In genomic region chr11:76756341-76756771, GRCh38 we compare ENCODE assay signal across 22 cellular contexts. TPM values are rescaled to one million over a fixed set of nuclear protein-coding genes. Genes with fewer than 3 reads are reported as not detected.
DNase-seq lines count a peak whose midpoint lies in the region; ATAC-seq, FAIRE-seq and TF ChIP-seq lines count a peak whose summit lies in the region.
"Had no signal": no experiment of that assay in that cellular context is flagged by ENCODE, and none has a peak within 500 bp of the region (broad histone marks: within the 10 kb centered on the region; RNA-seq: fewer than 3 reads in every experiment).

No MANE protein-coding gene starts in this region.

- no peaks in the 10 kb centered on the region for H3K9me3 ChIP-seq in BE2C
- H3K9me3 ChIP-seq: BLaER1 had no signal

- H3K4me3 ChIP-seq in BE2C (ENCODE audit: low read depth, low read length) = no peak overlapping the region
- H3K4me3 ChIP-seq: BLaER1, GM12878, GM23248 had no signal

- ATAC-seq in activated T-cell treated with anti-CD3 and anti-CD28 coated beads, Interleukin-2, amount 50 U/mL, for 72 hours (replicated peaks in 1 of 2) = no peak
- ATAC-seq: GM12878, Panc1 had no signal

- no peaks in the 10 kb centered on the region for H3K27me3 Mint-ChIP-seq in activated T-cell treated with anti-CD3 and anti-CD28 coated beads, Interleukin-2, amount 50 U/mL, for 24 hours
- H3K27me3 Mint-ChIP-seq in activated T-cell treated with anti-CD3 and anti-CD28 coated beads, Interleukin-2, amount 50 U/mL, for 72 hours (ENCODE audit: low read depth) = peaks cover 5% of the 10 kb centered on the region

- H3K4me3 Mint-ChIP-seq in activated T-cell treated with anti-CD3 and anti-CD28 coated beads, Interleukin-2, amount 50 U/mL, for 24 hours = no peak overlapping the region
- H3K4me3 Mint-ChIP-seq in activated T-cell treated with anti-CD3 and anti-CD28 coated beads, Interleukin-2, amount 50 U/mL, for 72 hours = no peak overlapping the region
- H3K4me3 Mint-ChIP-seq: CD8-positive, alpha-beta memory T cell; T-helper 2 cell treated with Interferon-gamma antibody and Interleukin-4, amounts not matched to agents 5 μg/mL and 100 μg/mL, for 36 hours had no signal

- FAIRE-seq in D721Med (lab: Jason Lieb, UNC) = no peak
- FAIRE-seq: GM12878, GM19239 had no signal

- H3K4me1 ChIP-seq in BE2C = no peaks in the 10 kb centered on the region
- H3K4me1 ChIP-seq: BLaER1 had no signal

- H3K36me3 ChIP-seq in BE2C = no peaks in the 10 kb centered on the region
- H3K36me3 ChIP-seq: BLaER1 had no signal

- peak; percentile 66 for DNase-seq in BE2C
- DNase-seq in DMS 273 (lab: John Stamatoyannopoulos, UW; ENCODE audit: unreplicated experiment) = peak; percentile 61
- DNase-seq in NCI-H446 treated with DMSO at 0.1 percent for 48 hours (lab: John Stamatoyannopoulos, UW) = peak; percentile 40
- DNase-seq in left kidney (ENCODE audit: low read depth, low spot score) = peak; percentile 69
- DNase-seq in D721Med (ENCODE audit: insufficient read length, low spot score) = no peak
- DNase-seq in activated T-cell treated with anti-CD3 and anti-CD28 coated beads, Interleukin-2, amount 50 U/mL, for 24 hours = no peak
- DNase-seq in activated T-cell treated with anti-CD3 and anti-CD28 coated beads, Interleukin-2, amount 50 U/mL, for 72 hours = no peak
- DNase-seq in putamen (ENCODE audit: low spot score) = no peak
- DNase-seq: CD8-positive, alpha-beta memory T cell; DMS53; GM23248; KBM-7; NCI-H1048; NCI-H187 treated with DMSO at 0.1 percent for 48 hours; NCI-H526; SHP77 treated with DMSO at 0.1 percent for 48 hours; SW 1271 had no signal

- H3K27me3 ChIP-seq in BE2C = no peaks in the 10 kb centered on the region
- H3K27me3 ChIP-seq: BLaER1 had no signal

- no peak for TF ChIP-seq CTCF in BE2C (IDR thresholded peaks at IDR 0.05; ENCODE audit: low read depth, low read length)
- TF ChIP-seq CTCF in D721Med (IDR thresholded peaks at IDR 0.05; ENCODE audit: insufficient read depth, missing control alignments) = no peak

- no peak overlapping the region for H3K27ac Mint-ChIP-seq in activated T-cell treated with anti-CD3 and anti-CD28 coated beads, Interleukin-2, amount 50 U/mL, for 24 hours
- no peak overlapping the region for H3K27ac Mint-ChIP-seq in activated T-cell treated with anti-CD3 and anti-CD28 coated beads, Interleukin-2, amount 50 U/mL, for 72 hours
- H3K27ac Mint-ChIP-seq: T-helper 2 cell treated with Interferon-gamma antibody and Interleukin-4, amounts not matched to agents 5 μg/mL and 100 μg/mL, for 36 hours had no signal

- no peaks in the 10 kb centered on the region for H3K4me1 Mint-ChIP-seq in activated T-cell treated with anti-CD3 and anti-CD28 coated beads, Interleukin-2, amount 50 U/mL, for 24 hours (ENCODE audit: low read depth)
- H3K4me1 Mint-ChIP-seq in activated T-cell treated with anti-CD3 and anti-CD28 coated beads, Interleukin-2, amount 50 U/mL, for 72 hours (ENCODE audit: low read depth) = no peaks in the 10 kb centered on the region
- H3K4me1 Mint-ChIP-seq: CD8-positive, alpha-beta memory T cell had no signal

- H3K36me3 Mint-ChIP-seq in activated T-cell treated with anti-CD3 and anti-CD28 coated beads, Interleukin-2, amount 50 U/mL, for 24 hours (ENCODE audit: low read depth) = no peaks in the 10 kb centered on the region
- no peaks in the 10 kb centered on the region for H3K36me3 Mint-ChIP-seq in activated T-cell treated with anti-CD3 and anti-CD28 coated beads, Interleukin-2, amount 50 U/mL, for 72 hours (ENCODE audit: insufficient read depth in 2 of 2)
- H3K36me3 Mint-ChIP-seq: CD8-positive, alpha-beta memory T cell had no signal

- no peaks in the 10 kb centered on the region for H3K9me3 Mint-ChIP-seq in activated T-cell treated with anti-CD3 and anti-CD28 coated beads, Interleukin-2, amount 50 U/mL, for 24 hours
- no peaks in the 10 kb centered on the region for H3K9me3 Mint-ChIP-seq in activated T-cell treated with anti-CD3 and anti-CD28 coated beads, Interleukin-2, amount 50 U/mL, for 72 hours
- H3K9me3 Mint-ChIP-seq: CD8-positive, alpha-beta memory T cell; T-helper 2 cell treated with Interferon-gamma antibody and Interleukin-4, amounts not matched to agents 5 μg/mL and 100 μg/mL, for 36 hours had no signal

RNA-seq across cellular contexts. Expression of gene TSKU, which starts 26.8 kb away (rescaled TPM):
- polyA plus RNA-seq in BE2C (2012; ENCODE audit: insufficient read depth, insufficient read length, low read depth) = 20.1 TPM
- total RNA-seq in activated T-cell treated with anti-CD3 and anti-CD28 coated beads, Interleukin-2, amount 50 U/mL, for 72 hours = 1 to 10 TPM; 1.4 to 3.6 TPM
- polyA plus RNA-seq: CD8-positive, alpha-beta memory T cell had no signal

Comparison
In these comparisons a context has a peak if more than half of its experiments do, and no peak if none do; other contexts are left out.
1. DNase-seq: peak in BE2C (single experiment), DMS 273 (single experiment), NCI-H446 treated with DMSO at 0.1 percent for 48 hours (single experiment) and left kidney (single experiment); none in D721Med (single experiment), activated T-cell treated with anti-CD3 and anti-CD28 coated beads, Interleukin-2, amount 50 U/mL, for 24 hours (single experiment), activated T-cell treated with anti-CD3 and anti-CD28 coated beads, Interleukin-2, amount 50 U/mL, for 72 hours (0 of 2) and putamen (single experiment).